In the genomic region with DNA sequence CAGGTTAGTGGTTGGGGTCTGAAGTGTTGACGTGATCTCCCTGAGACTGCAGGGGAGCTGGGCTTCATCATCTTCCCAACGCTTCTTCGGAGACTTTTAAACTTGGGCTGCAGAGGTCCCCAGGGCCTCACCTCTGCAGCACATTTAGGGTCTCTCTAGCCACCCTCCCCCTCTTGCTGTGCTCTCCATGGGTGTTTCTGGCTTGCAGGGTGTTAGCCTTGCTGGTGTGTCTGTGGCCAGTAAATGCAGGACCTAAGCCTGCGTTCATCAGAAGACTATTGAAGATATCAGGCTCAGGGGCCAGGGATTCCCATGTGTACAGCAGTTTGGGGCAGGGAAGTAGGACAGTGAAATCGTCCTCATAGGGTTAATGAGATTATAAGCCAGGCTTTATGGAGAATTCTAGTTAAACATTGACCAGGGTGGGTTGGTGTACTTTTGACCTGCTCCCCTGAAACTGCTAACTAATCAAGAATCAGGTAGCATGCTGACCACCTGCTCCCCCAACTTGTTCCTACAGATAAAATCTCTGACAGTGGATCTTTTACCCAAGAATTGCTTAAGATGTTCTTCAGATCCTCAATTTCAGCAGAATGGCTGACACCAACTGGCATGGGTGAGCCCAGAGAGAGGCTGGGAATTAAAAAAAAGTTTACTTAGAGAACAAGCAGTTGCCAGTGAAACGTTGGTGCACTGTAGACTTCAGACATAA, we compare ENCODE assay signal across 1 cellular context.
A peak's percentile ranks its signal among the peaks of the same experiment; 100 is the strongest.
TF ChIP-seq lines count a peak whose summit lies in the region.

No MANE protein-coding gene starts in this region.

TF ChIP-seq in HepG2, 621 proteins besides CTCF, POLR2A, EP300 and RAD21 (continues in another document):
- TF ChIP-seq, protein P1, sequence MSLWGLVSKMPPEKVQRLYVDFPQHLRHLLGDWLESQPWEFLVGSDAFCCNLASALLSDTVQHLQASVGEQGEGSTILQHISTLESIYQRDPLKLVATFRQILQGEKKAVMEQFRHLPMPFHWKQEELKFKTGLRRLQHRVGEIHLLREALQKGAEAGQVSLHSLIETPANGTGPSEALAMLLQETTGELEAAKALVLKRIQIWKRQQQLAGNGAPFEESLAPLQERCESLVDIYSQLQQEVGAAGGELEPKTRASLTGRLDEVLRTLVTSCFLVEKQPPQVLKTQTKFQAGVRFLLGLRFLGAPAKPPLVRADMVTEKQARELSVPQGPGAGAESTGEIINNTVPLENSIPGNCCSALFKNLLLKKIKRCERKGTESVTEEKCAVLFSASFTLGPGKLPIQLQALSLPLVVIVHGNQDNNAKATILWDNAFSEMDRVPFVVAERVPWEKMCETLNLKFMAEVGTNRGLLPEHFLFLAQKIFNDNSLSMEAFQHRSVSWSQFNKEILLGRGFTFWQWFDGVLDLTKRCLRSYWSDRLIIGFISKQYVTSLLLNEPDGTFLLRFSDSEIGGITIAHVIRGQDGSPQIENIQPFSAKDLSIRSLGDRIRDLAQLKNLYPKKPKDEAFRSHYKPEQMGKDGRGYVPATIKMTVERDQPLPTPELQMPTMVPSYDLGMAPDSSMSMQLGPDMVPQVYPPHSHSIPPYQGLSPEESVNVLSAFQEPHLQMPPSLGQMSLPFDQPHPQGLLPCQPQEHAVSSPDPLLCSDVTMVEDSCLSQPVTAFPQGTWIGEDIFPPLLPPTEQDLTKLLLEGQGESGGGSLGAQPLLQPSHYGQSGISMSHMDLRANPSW (CRISPR knock-in tag; IDR thresholded peaks at IDR 0.05; ENCODE audit: borderline replicate concordance), result no peak
- TF ChIP-seq, protein P2, sequence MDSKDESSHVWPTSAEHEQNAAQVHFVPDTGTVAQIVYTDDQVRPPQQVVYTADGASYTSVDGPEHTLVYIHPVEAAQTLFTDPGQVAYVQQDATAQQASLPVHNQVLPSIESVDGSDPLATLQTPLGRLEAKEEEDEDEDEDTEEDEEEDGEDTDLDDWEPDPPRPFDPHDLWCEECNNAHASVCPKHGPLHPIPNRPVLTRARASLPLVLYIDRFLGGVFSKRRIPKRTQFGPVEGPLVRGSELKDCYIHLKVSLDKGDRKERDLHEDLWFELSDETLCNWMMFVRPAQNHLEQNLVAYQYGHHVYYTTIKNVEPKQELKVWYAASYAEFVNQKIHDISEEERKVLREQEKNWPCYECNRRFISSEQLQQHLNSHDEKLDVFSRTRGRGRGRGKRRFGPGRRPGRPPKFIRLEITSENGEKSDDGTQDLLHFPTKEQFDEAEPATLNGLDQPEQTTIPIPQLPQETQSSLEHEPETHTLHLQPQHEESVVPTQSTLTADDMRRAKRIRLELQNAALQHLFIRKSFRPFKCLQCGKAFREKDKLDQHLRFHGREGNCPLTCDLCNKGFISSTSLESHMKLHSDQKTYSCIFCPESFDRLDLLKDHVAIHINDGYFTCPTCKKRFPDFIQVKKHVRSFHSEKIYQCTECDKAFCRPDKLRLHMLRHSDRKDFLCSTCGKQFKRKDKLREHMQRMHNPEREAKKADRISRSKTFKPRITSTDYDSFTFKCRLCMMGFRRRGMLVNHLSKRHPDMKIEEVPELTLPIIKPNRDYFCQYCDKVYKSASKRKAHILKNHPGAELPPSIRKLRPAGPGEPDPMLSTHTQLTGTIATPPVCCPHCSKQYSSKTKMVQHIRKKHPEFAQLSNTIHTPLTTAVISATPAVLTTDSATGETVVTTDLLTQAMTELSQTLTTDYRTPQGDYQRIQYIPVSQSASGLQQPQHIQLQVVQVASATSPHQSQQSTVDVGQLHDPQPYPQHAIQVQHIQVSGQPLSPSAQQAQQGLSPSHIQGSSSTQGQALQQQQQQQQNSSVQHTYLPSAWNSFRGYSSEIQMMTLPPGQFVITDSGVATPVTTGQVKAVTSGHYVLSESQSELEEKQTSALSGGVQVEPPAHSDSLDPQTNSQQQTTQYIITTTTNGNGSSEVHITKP (CRISPR knock-in tag; IDR thresholded peaks at IDR 0.05; ENCODE audit: low read depth), result 0 out of 2 replicates have a peak, but pooled peaks have one; percentile 59
- no peak for TF ChIP-seq U2AF1 (optimal IDR thresholded peaks at IDR 0.05; ENCODE audit: low read depth, low read length)
- TF ChIP-seq KDM4B (CRISPR knock-in tag; IDR thresholded peaks at IDR 0.05), result no peak
- TF ChIP-seq ZNF883 (CRISPR knock-in tag; IDR thresholded peaks at IDR 0.05; ENCODE audit: not compliant biosample characterization), result peak; percentile 36
- TF ChIP-seq ISX (CRISPR knock-in tag; conservative IDR thresholded peaks at IDR 0.05), result no peak
- TF ChIP-seq, protein P3, sequence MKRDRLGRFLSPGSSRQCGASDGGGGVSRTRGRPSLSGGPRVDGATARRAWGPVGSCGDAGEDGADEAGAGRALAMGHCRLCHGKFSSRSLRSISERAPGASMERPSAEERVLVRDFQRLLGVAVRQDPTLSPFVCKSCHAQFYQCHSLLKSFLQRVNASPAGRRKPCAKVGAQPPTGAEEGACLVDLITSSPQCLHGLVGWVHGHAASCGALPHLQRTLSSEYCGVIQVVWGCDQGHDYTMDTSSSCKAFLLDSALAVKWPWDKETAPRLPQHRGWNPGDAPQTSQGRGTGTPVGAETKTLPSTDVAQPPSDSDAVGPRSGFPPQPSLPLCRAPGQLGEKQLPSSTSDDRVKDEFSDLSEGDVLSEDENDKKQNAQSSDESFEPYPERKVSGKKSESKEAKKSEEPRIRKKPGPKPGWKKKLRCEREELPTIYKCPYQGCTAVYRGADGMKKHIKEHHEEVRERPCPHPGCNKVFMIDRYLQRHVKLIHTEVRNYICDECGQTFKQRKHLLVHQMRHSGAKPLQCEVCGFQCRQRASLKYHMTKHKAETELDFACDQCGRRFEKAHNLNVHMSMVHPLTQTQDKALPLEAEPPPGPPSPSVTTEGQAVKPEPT (CRISPR knock-in tag; IDR thresholded peaks at IDR 0.05; ENCODE audit: low read depth), result no peak
- no peak for TF ChIP-seq ZNF619 (CRISPR knock-in tag; IDR thresholded peaks at IDR 0.05)
- TF ChIP-seq, protein P4, sequence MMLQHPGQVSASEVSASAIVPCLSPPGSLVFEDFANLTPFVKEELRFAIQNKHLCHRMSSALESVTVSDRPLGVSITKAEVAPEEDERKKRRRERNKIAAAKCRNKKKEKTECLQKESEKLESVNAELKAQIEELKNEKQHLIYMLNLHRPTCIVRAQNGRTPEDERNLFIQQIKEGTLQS (CRISPR knock-in tag; IDR thresholded peaks at IDR 0.05), result no peak
- no peak for TF ChIP-seq SNAI1 (CRISPR knock-in tag; IDR thresholded peaks at IDR 0.05; ENCODE audit: borderline replicate concordance)
- no peak for TF ChIP-seq BORCS8-MEF2B (CRISPR knock-in tag; IDR thresholded peaks at IDR 0.05)
- TF ChIP-seq PHF21A (CRISPR knock-in tag; IDR thresholded peaks at IDR 0.05), result peak; percentile 60
- no peak for TF ChIP-seq NFE2 (CRISPR knock-in tag; IDR thresholded peaks at IDR 0.05)
- TF ChIP-seq, protein P5, sequence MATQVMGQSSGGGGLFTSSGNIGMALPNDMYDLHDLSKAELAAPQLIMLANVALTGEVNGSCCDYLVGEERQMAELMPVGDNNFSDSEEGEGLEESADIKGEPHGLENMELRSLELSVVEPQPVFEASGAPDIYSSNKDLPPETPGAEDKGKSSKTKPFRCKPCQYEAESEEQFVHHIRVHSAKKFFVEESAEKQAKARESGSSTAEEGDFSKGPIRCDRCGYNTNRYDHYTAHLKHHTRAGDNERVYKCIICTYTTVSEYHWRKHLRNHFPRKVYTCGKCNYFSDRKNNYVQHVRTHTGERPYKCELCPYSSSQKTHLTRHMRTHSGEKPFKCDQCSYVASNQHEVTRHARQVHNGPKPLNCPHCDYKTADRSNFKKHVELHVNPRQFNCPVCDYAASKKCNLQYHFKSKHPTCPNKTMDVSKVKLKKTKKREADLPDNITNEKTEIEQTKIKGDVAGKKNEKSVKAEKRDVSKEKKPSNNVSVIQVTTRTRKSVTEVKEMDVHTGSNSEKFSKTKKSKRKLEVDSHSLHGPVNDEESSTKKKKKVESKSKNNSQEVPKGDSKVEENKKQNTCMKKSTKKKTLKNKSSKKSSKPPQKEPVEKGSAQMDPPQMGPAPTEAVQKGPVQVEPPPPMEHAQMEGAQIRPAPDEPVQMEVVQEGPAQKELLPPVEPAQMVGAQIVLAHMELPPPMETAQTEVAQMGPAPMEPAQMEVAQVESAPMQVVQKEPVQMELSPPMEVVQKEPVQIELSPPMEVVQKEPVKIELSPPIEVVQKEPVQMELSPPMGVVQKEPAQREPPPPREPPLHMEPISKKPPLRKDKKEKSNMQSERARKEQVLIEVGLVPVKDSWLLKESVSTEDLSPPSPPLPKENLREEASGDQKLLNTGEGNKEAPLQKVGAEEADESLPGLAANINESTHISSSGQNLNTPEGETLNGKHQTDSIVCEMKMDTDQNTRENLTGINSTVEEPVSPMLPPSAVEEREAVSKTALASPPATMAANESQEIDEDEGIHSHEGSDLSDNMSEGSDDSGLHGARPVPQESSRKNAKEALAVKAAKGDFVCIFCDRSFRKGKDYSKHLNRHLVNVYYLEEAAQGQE (IDR thresholded peaks at IDR 0.05; ENCODE audit: borderline replicate concordance in 1 of 2, low read depth in 1 of 2, low read length in 2 of 2), result peak in 1 of 2 experiments; percentile 42; a peak in 1 of 4 replicates
- peak; percentile 100 for TF ChIP-seq ASH2L (IDR thresholded peaks at IDR 0.05; ENCODE audit: insufficient read length, low read depth, low read length)
- TF ChIP-seq, protein P6, sequence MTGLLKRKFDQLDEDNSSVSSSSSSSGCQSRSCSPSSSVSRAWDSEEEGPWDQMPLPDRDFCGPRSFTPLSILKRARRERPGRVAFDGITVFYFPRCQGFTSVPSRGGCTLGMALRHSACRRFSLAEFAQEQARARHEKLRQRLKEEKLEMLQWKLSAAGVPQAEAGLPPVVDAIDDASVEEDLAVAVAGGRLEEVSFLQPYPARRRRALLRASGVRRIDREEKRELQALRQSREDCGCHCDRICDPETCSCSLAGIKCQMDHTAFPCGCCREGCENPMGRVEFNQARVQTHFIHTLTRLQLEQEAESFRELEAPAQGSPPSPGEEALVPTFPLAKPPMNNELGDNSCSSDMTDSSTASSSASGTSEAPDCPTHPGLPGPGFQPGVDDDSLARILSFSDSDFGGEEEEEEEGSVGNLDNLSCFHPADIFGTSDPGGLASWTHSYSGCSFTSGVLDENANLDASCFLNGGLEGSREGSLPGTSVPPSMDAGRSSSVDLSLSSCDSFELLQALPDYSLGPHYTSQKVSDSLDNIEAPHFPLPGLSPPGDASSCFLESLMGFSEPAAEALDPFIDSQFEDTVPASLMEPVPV (CRISPR knock-in tag; IDR thresholded peaks at IDR 0.05), result no peak
- no peak for TF ChIP-seq ZKSCAN8 (CRISPR knock-in tag; IDR thresholded peaks at IDR 0.05; ENCODE audit: borderline replicate concordance)
- TF ChIP-seq ZNF12 (CRISPR knock-in tag; IDR thresholded peaks at IDR 0.05), result no peak
- no peak for TF ChIP-seq PRPF4 (IDR thresholded peaks at IDR 0.05; ENCODE audit: low read depth, low read length, poor library complexity, severe bottlenecking)
- no peak for TF ChIP-seq ZC3H13 (CRISPR knock-in tag; IDR thresholded peaks at IDR 0.05)
- TF ChIP-seq ZIK1 (CRISPR knock-in tag; IDR thresholded peaks at IDR 0.05; ENCODE audit: borderline replicate concordance, low read depth), result no peak
- no peak for TF ChIP-seq ZSCAN20 (CRISPR knock-in tag; IDR thresholded peaks at IDR 0.05; ENCODE audit: borderline replicate concordance)
- TF ChIP-seq XBP1 (CRISPR knock-in tag; IDR thresholded peaks at IDR 0.05), result no peak
- TF ChIP-seq, protein P7, sequence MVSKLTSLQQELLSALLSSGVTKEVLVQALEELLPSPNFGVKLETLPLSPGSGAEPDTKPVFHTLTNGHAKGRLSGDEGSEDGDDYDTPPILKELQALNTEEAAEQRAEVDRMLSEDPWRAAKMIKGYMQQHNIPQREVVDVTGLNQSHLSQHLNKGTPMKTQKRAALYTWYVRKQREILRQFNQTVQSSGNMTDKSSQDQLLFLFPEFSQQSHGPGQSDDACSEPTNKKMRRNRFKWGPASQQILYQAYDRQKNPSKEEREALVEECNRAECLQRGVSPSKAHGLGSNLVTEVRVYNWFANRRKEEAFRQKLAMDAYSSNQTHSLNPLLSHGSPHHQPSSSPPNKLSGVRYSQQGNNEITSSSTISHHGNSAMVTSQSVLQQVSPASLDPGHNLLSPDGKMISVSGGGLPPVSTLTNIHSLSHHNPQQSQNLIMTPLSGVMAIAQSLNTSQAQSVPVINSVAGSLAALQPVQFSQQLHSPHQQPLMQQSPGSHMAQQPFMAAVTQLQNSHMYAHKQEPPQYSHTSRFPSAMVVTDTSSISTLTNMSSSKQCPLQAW (CRISPR knock-in tag; IDR thresholded peaks at IDR 0.05), result peak; percentile 84
- no peak for TF ChIP-seq SRSF4 (IDR thresholded peaks at IDR 0.05; ENCODE audit: low read depth, low read length, poor library complexity, severe bottlenecking)
- TF ChIP-seq, protein P8, sequence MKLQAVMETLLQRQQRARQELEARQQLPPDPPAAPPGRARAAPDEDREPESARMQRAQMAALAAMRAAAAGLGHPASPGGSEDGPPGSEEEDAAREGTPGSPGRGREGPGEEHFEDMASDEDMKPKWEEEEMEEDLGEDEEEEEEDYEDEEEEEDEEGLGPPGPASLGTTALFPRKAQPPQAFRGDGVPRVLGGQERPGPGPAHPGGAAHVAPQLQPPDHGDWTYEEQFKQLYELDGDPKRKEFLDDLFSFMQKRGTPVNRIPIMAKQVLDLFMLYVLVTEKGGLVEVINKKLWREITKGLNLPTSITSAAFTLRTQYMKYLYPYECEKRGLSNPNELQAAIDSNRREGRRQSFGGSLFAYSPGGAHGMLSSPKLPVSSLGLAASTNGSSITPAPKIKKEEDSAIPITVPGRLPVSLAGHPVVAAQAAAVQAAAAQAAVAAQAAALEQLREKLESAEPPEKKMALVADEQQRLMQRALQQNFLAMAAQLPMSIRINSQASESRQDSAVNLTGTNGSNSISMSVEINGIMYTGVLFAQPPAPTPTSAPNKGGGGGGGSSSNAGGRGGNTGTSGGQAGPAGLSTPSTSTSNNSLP (IDR thresholded peaks at IDR 0.05; ENCODE audit: low read depth, low read length), result peak; percentile 73
- no peak for TF ChIP-seq ZNF121 (CRISPR knock-in tag; IDR thresholded peaks at IDR 0.05)
- TF ChIP-seq BCL6 (CRISPR knock-in tag; IDR thresholded peaks at IDR 0.05), result peak; percentile 54
- TF ChIP-seq, protein P9, sequence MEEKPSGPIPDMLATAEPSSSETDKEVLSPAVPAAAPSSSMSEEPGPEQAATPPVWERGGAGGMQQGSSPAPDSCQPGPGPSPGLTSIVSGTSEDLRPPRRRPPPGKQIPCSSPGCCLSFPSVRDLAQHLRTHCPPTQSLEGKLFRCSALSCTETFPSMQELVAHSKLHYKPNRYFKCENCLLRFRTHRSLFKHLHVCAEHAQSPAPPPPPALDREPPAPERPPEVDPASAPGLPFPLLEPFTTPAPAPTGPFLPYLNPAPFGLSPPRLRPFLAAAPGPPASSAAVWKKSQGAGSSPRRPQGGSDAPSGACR (CRISPR knock-in tag; IDR thresholded peaks at IDR 0.05), result no peak
- no peak for TF ChIP-seq ATF7-NPFF (CRISPR knock-in tag; IDR thresholded peaks at IDR 0.05; ENCODE audit: low read depth)
- TF ChIP-seq, protein P10, sequence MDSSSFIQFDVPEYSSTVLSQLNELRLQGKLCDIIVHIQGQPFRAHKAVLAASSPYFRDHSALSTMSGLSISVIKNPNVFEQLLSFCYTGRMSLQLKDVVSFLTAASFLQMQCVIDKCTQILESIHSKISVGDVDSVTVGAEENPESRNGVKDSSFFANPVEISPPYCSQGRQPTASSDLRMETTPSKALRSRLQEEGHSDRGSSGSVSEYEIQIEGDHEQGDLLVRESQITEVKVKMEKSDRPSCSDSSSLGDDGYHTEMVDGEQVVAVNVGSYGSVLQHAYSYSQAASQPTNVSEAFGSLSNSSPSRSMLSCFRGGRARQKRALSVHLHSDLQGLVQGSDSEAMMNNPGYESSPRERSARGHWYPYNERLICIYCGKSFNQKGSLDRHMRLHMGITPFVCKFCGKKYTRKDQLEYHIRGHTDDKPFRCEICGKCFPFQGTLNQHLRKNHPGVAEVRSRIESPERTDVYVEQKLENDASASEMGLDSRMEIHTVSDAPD (CRISPR knock-in tag; IDR thresholded peaks at IDR 0.05), result no peak
- 0 out of 2 replicates have a peak, but pooled peaks have one; percentile 51 for TF ChIP-seq KDM3A (CRISPR knock-in tag; IDR thresholded peaks at IDR 0.05; ENCODE audit: low read depth)
- 0 out of 2 replicates have a peak, but pooled peaks have one; percentile 17 for TF ChIP-seq MED1 (CRISPR knock-in tag; IDR thresholded peaks at IDR 0.05)
- no peak for TF ChIP-seq CBX5 (CRISPR knock-in tag; IDR thresholded peaks at IDR 0.05; ENCODE audit: borderline replicate concordance)
